In genomic region chr20:61949363-61949713, GRCh38 we compare ENCODE assay signal across 20 cellular contexts.
DNase-seq lines count a peak whose midpoint lies in the region; ATAC-seq, FAIRE-seq and TF ChIP-seq lines count a peak whose summit lies in the region.
"Had no signal": no experiment of that assay in that cellular context is flagged by ENCODE, and none has a peak within 500 bp of the region (broad histone marks: within the 10 kb centered on the region; RNA-seq: fewer than 3 reads in every experiment).

No MANE protein-coding gene starts in this region.

- H3K9ac ChIP-seq in HepG2 (ENCODE audit: insufficient read depth, low read depth, low read length) = no peak overlapping the region

- CTCF ChIA-PET in A549 (lab: Yijun Ruan, JAX) = no interaction called here
- CTCF ChIA-PET in HepG2 (lab: Yijun Ruan, JAX; ENCODE audit: low intra/inter-chr PET ratio, low total read pairs) = no interaction called here

- TF ChIP-seq POLR2A in A549 (IDR thresholded peaks at IDR 0.05; ENCODE audit: low read length) = no peak
- TF ChIP-seq POLR2A in HepG2 (IDR thresholded peaks at IDR 0.05; ENCODE audit: insufficient read depth in 1 of 2, low read depth in 2 of 2, low read length in 2 of 2) = no peak
- TF ChIP-seq POLR2A in sigmoid colon (IDR thresholded peaks at IDR 0.05) = no peak

- in situ Hi-C loops in HepG2 (cut with HindIII; ENCODE audit: extremely low pct_ligation_motif_present, low pct_unique_long_range_greater_than_20kb) = no loop called here

- peaks cover 19% of the 10 kb centered on the region for H3K27me3 ChIP-seq in RWPE2 (ENCODE audit: insufficient read depth, poor library complexity, severe bottlenecking)
- H3K27me3 ChIP-seq in HepG2 (ENCODE audit: control insufficient read depth in 1 of 2, insufficient read depth in 2 of 2, low read length in 2 of 2) = no peaks in the 10 kb centered on the region
- peaks cover 5 to 12% (median 10%) of the 10 kb centered on the region in 3 donors for H3K27me3 ChIP-seq in sigmoid colon
- H3K27me3 ChIP-seq in pancreas = no peaks in the 10 kb centered on the region
- H3K27me3 ChIP-seq: MG63 had no signal

- 63% methylated on average over 5 of the region's 7 CpGs for WGBS in A549 (ENCODE audit: missing lambda C conversion rate)
- WGBS in HepG2 (ENCODE audit: low lambda C conversion rate) = 54% methylated on average over 7 of the region's 7 CpGs
- WGBS in sigmoid colon, 2 donors = 89 to 90% methylated on average over 7 of the region's 7 CpGs
- WGBS in pancreas, 2 donors = 94% methylated on average over 7 of the region's 7 CpGs

- H3K36me3 ChIP-seq in RWPE2 (ENCODE audit: low read depth) = no peaks in the 10 kb centered on the region
- no peaks in the 10 kb centered on the region for H3K36me3 ChIP-seq in HepG2 (replicated peaks in 1 of 2; ENCODE audit: control insufficient read depth in 1 of 2, insufficient read depth in 2 of 2, low read length in 2 of 2)
- no peaks in the 10 kb centered on the region for H3K36me3 ChIP-seq in sigmoid colon
- no peaks in the 10 kb centered on the region for H3K36me3 ChIP-seq in pancreas
- H3K36me3 ChIP-seq: MG63 had no signal

- FAIRE-seq in A549 (lab: Jason Lieb, UNC) (no peak), HepG2 (lab: Jason Lieb, UNC) (no peak), pancreas (lab: Jason Lieb, UNC) (no peak)
- FAIRE-seq: H54 had no signal

- BruUV-seq in HepG2 (replicated peaks; lab: Mats Ljungman, UMichigan) = no TSS peak

- no peak overlapping the region for H3K4me3 ChIP-seq in A549
- no peak overlapping the region for H3K4me3 ChIP-seq in RWPE2 (ENCODE audit: severe bottlenecking)
- no peak overlapping the region for H3K4me3 ChIP-seq in HepG2 (replicated peaks in 1 of 3; ENCODE audit: insufficient read depth in 1 of 3, low read depth in 2 of 3, low read length in 3 of 3)
- H3K4me3 ChIP-seq in sigmoid colon = no peak overlapping the region
- H3K4me3 ChIP-seq in pancreas = no peak overlapping the region
- H3K4me3 ChIP-seq: MG63, PC-9 had no signal

- H3K9me3 ChIP-seq in A549 (peaks cover 8% of the 10 kb centered on the region; the same call in 1 of the 3 replicates), RWPE2 (ENCODE audit: severe bottlenecking) (no peaks in the 10 kb centered on the region), HepG2 (ENCODE audit: low read length) (no peaks in the 10 kb centered on the region), sigmoid colon (no peaks in the 10 kb centered on the region), pancreas (no peaks in the 10 kb centered on the region)
- H3K9me3 ChIP-seq: MG63 had no signal

- H3K4me1 ChIP-seq in A549 (no peaks in the 10 kb centered on the region), RWPE2 (ENCODE audit: insufficient read depth, poor library complexity, severe bottlenecking) (no peaks in the 10 kb centered on the region), HepG2 (ENCODE audit: insufficient read depth, low read length) (peaks cover 14% of the 10 kb centered on the region), sigmoid colon (no peaks in the 10 kb centered on the region), pancreas (no peaks in the 10 kb centered on the region)

- peaks cover 14% of the 10 kb centered on the region; the same call in 1 of the 2 replicates for H4K20me1 ChIP-seq in HepG2 (ENCODE audit: insufficient read depth, low read length)

- TF ChIP-seq RAD21 in A549 (conservative IDR thresholded peaks at IDR 0.05 in 1 of 2, IDR thresholded peaks at IDR 0.05 in 1 of 2) (no peak), HepG2 (CRISPR knock-in tag; IDR thresholded peaks at IDR 0.05) (no peak)

- DNase-seq in A549 (ENCODE audit: low read depth in 1 of 2, low spot score in 1 of 2) = no peak
- peak; percentile 77 for DNase-seq in RWPE2 (ENCODE audit: low spot score)
- DNase-seq in HepG2 (ENCODE audit: low spot score) = no peak
- peak; percentile 35 for DNase-seq in sigmoid colon
- DNase-seq in pancreas = no peak
- DNase-seq in stimulated activated CD4-positive, alpha-beta T cell treated with anti-CD3 and anti-CD28 coated beads, Interleukin-4, amount 100 ng/mL, for 4 hours = no peak
- DNase-seq in HuH-7 (ENCODE audit: low spot score) = no peak
- no peak for DNase-seq in NAMALWA (ENCODE audit: low spot score)
- DNase-seq: C1 segment of cervical spinal cord, DMS79 treated with DMSO at 0.1 percent for 48 hours, IMR-90, Kasumi-1, MG63, NCI-H1092, NCI-H1436 treated with DMSO at 0.1 percent for 48 hours, NCI-H2029, NCI-H345, NCI-H524 treated with DMSO at 0.1 percent for 48 hours, PC-9 had no signal

- no peaks in the 10 kb centered on the region for H3K79me2 ChIP-seq in HepG2 (ENCODE audit: insufficient read depth, low read length)

- H3K27ac ChIP-seq in A549 (no peak overlapping the region), RWPE2 (ENCODE audit: poor library complexity, severe bottlenecking) (no peak overlapping the region), HepG2 (ENCODE audit: extremely low read length, insufficient read depth, low read length) (no peak overlapping the region), sigmoid colon (no peak overlapping the region), pancreas (no peak overlapping the region)
- H3K27ac ChIP-seq: PC-9 had no signal

- TF ChIP-seq EP300 in A549 (IDR thresholded peaks at IDR 0.05) = no peak
- no peak for TF ChIP-seq EP300 in HepG2 (IDR thresholded peaks at IDR 0.05; ENCODE audit: low read depth in 2 of 2, low read length in 2 of 2)
- TF ChIP-seq EP300 in HepG2 (CRISPR knock-in tag; IDR thresholded peaks at IDR 0.05; ENCODE audit: borderline replicate concordance) = no peak
- no peak for TF ChIP-seq EP300 in sigmoid colon (IDR thresholded peaks at IDR 0.05)

- ATAC-seq in A549 (peak; percentile 22 to 30; a peak in 3 of 6 replicates), RWPE2 (ENCODE audit: low read depth) (peak; percentile 17), HepG2 (peak; percentile 16; the same call in 2 of the 3 replicates), pancreas (no peak)

- TF ChIP-seq CTCF in A549 (IDR thresholded peaks at IDR 0.05) = no peak
- no peak for TF ChIP-seq CTCF in RWPE2 (IDR thresholded peaks at IDR 0.05; ENCODE audit: poor library complexity, severe bottlenecking)
- no peak for TF ChIP-seq CTCF in HepG2 (CRISPR knock-in tag; IDR thresholded peaks at IDR 0.05)
- TF ChIP-seq CTCF in sigmoid colon (IDR thresholded peaks at IDR 0.05) = no peak
- no peak for TF ChIP-seq CTCF in pancreas (IDR thresholded peaks at IDR 0.05)

- POLR2A ChIA-PET in A549 (lab: Yijun Ruan, JAX) = no interaction called here
- POLR2A ChIA-PET in HepG2 (lab: Yijun Ruan, JAX) = no interaction called here

- intact Hi-C loops in HepG2 (cut with micrococcal nuclease; ENCODE audit: unreplicated experiment) = no loop called here
- intact Hi-C loops in sigmoid colon (cut with DNase I) = no loop called here
- intact Hi-C loops in pancreas (cut with DNase I) = no loop called here

- no peak overlapping the region for H2AFZ ChIP-seq in HepG2 (ENCODE audit: low read length)
- H2AFZ ChIP-seq: PC-9 had no signal

- H3K4me2 ChIP-seq in A549 (no peak overlapping the region), HepG2 (ENCODE audit: low read depth, low read length) (no peak overlapping the region)
- H3K4me2 ChIP-seq: PC-9 had no signal

TF ChIP-seq in A549, 52 proteins besides CTCF, POLR2A, EP300 and RAD21 (continues in another document):
- TF ChIP-seq POLR2AphosphoS2 (conservative IDR thresholded peaks at IDR 0.05; ENCODE audit: low read length) (no peak), ZSCAN20 (CRISPR knock-in tag; IDR thresholded peaks at IDR 0.05) (no peak), HOXB5 (CRISPR knock-in tag; IDR thresholded peaks at IDR 0.05) (no peak), JUNB (IDR thresholded peaks at IDR 0.05) (no peak), FOXS1 (CRISPR knock-in tag; IDR thresholded peaks at IDR 0.05) (no peak), HEYL (CRISPR knock-in tag; IDR thresholded peaks at IDR 0.05) (no peak), SREBF2 (IDR thresholded peaks at IDR 0.05) (no peak), PHF8 (IDR thresholded peaks at IDR 0.05; ENCODE audit: borderline replicate concordance, low read depth) (no peak), RARB (CRISPR knock-in tag; IDR thresholded peaks at IDR 0.05) (no peak), USF2 (IDR thresholded peaks at IDR 0.05) (no peak), KDM1A (IDR thresholded peaks at IDR 0.05; ENCODE audit: low read depth) (no peak), RNF2 (IDR thresholded peaks at IDR 0.05; ENCODE audit: borderline replicate concordance, low read depth) (no peak)

TF ChIP-seq in HepG2, 621 proteins besides CTCF, POLR2A, EP300 and RAD21:
- TF ChIP-seq DMTF1 (CRISPR knock-in tag; IDR thresholded peaks at IDR 0.05) (no peak), DNMT1 (CRISPR knock-in tag; IDR thresholded peaks at IDR 0.05) (0 out of 2 replicates have a peak, but pooled peaks have one; percentile 24), MXD3 (CRISPR knock-in tag; IDR thresholded peaks at IDR 0.05) (no peak), ZNF543 (CRISPR knock-in tag; IDR thresholded peaks at IDR 0.05) (no peak), MYC (CRISPR knock-in tag; IDR thresholded peaks at IDR 0.05; ENCODE audit: borderline replicate concordance) (0 out of 2 replicates have a peak, but pooled peaks have one; percentile 10)

Comparison
In these comparisons a context has a peak if more than half of its experiments do, and no peak if none do; other contexts are left out.
1. ATAC-seq: peak in A549 (2 of 2), RWPE2 (single experiment) and HepG2 (single experiment); none in pancreas (0 of 4).
2. DNase-seq: peak in RWPE2 (single experiment) and sigmoid colon (single experiment); none in A549 (0 of 2), HepG2 (single experiment), pancreas (0 of 6), stimulated activated CD4-positive, alpha-beta T cell treated with anti-CD3 and anti-CD28 coated beads, Interleukin-4, amount 100 ng/mL, for 4 hours (0 of 2), HuH-7 (single experiment) and NAMALWA (single experiment).
3. Of the 38 proteins assayed by ChIP-seq in both HepG2 and A549: peak only in HepG2: MYC; only in A549: none; in both: none; in neither: 37.